22 cellular contexts compared by ENCODE assay signal in the genomic region with DNA sequence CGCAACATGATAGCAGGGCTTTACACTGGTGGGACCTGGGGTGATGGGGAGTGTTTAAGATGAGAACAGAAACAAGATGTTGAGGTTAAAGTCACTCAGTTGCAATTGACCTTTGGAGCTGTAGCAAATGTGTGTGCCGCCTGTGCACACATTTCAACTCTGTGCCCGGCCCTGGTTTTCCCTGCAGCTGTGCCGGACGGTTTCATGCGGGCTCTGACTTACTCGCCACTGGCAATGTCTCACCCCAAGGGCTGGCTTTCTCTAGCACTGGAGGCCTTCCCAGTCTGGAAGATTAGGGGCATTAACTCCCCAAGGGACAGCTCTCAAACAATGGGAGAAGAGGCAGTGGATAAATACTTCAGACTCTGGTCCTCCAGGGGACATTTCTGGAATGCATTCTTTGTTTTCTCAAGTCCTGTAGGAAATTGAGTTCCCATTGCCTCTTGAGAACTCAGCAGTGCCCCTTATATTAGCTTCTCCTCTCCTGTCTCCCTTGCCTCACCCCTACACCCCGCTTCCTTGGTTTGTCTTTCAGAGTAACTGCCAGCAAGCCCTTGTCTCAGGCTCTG.
"Had no signal": no experiment of that assay in that cellular context is flagged by ENCODE, and none has a peak within 500 bp of the region (broad histone marks: within the 10 kb centered on the region; RNA-seq: fewer than 3 reads in every experiment).

No MANE protein-coding gene starts in this region.

- H3K36me3 Mint-ChIP-seq: activated CD8-positive, alpha-beta memory T cell treated with anti-CD3 and anti-CD28 coated beads, Interleukin-2, amount 10 ng/mL, durations not matched to agents 7 days and 5 days; activated naive CD8-positive, alpha-beta T cell; naive B cell; stimulated activated memory B cell treated with anti-CD40 and anti-IgM and Interleukin-4, amounts not matched to agents 10 μg/mL and 1 μg/mL and 100 μg/mL, for 72 hours had no signal

- H3K27me3 Mint-ChIP-seq: activated CD4-positive, alpha-beta memory T cell treated with anti-CD3 and anti-CD28 coated beads, Interleukin-2, amount 10 ng/mL, durations not matched to agents 7 days and 5 days; activated naive CD8-positive, alpha-beta T cell; stimulated activated memory B cell treated with anti-CD40 and anti-IgM and Interleukin-4, amounts not matched to agents 10 μg/mL and 1 μg/mL and 100 μg/mL, for 72 hours had no signal

- H3K4me3 Mint-ChIP-seq: activated CD4-positive, alpha-beta memory T cell treated with anti-CD3 and anti-CD28 coated beads, Interleukin-2, amount 10 ng/mL, durations not matched to agents 7 days and 5 days; activated CD8-positive, alpha-beta memory T cell treated with anti-CD3 and anti-CD28 coated beads, Interleukin-2, amount 10 ng/mL, durations not matched to agents 7 days and 5 days; activated naive CD8-positive, alpha-beta T cell; effector memory CD8-positive, alpha-beta T cell; naive B cell; stimulated activated memory B cell treated with anti-CD40 and anti-IgM and Interleukin-4, amounts not matched to agents 10 μg/mL and 1 μg/mL and 100 μg/mL, for 72 hours had no signal

- H3K27me3 ChIP-seq: cardiac muscle cell, left lung, ovary, spleen, testis had no signal

- H3K27ac ChIP-seq: cardiac muscle cell, epithelial cell of prostate, left lung, ovary, spleen, testis had no signal

- DNase-seq: activated CD4-positive, alpha-beta memory T cell treated with anti-CD3 and anti-CD28 coated beads, Interleukin-2, amount 10 ng/mL, durations not matched to agents 7 days and 5 days; activated CD4-positive, alpha-beta T cell treated with anti-CD3 and anti-CD28 coated beads for 48 hours; activated CD4-positive, CD25-positive, alpha-beta regulatory T cell; activated CD8-positive, alpha-beta memory T cell treated with anti-CD3 and anti-CD28 coated beads, Interleukin-2, amount 10 ng/mL, durations not matched to agents 7 days and 5 days; amniotic stem cell; dermis blood vessel endothelial cell; effector memory CD8-positive, alpha-beta T cell; foreskin fibroblast; hippocampal formation; left lung; mammary epithelial cell; naive B cell; ovary; spleen; stimulated activated CD4-positive, alpha-beta T cell treated with anti-CD3 and anti-CD28 coated beads, Interleukin-4, amount 100 ng/mL, for 4 hours; T1000; testis had no signal

- H3K4me1 ChIP-seq: left lung, spleen, testis had no signal

- H3K9me3 ChIP-seq: left lung, ovary, spleen, testis had no signal

- ATAC-seq: activated CD8-positive, alpha-beta memory T cell treated with anti-CD3 and anti-CD28 coated beads, Interleukin-2, amount 10 ng/mL, durations not matched to agents 7 days and 5 days; effector memory CD8-positive, alpha-beta T cell; left lung; sciatic nerve; stimulated activated memory B cell treated with anti-CD40 and anti-IgM and Interleukin-4, amounts not matched to agents 10 μg/mL and 1 μg/mL and 100 μg/mL, for 72 hours had no signal

- H3K4me3 ChIP-seq: cardiac muscle cell, left lung, ovary, spleen, testis had no signal

- H3K4me1 Mint-ChIP-seq: activated CD4-positive, alpha-beta memory T cell treated with anti-CD3 and anti-CD28 coated beads, Interleukin-2, amount 10 ng/mL, durations not matched to agents 7 days and 5 days; activated CD8-positive, alpha-beta memory T cell treated with anti-CD3 and anti-CD28 coated beads, Interleukin-2, amount 10 ng/mL, durations not matched to agents 7 days and 5 days; naive B cell; stimulated activated memory B cell treated with anti-CD40 and anti-IgM and Interleukin-4, amounts not matched to agents 10 μg/mL and 1 μg/mL and 100 μg/mL, for 72 hours had no signal

- H3K9me3 Mint-ChIP-seq: activated CD4-positive, alpha-beta memory T cell treated with anti-CD3 and anti-CD28 coated beads, Interleukin-2, amount 10 ng/mL, durations not matched to agents 7 days and 5 days; effector memory CD8-positive, alpha-beta T cell; stimulated activated memory B cell treated with anti-CD40 and anti-IgM and Interleukin-4, amounts not matched to agents 10 μg/mL and 1 μg/mL and 100 μg/mL, for 72 hours had no signal

- H3K36me3 ChIP-seq: cardiac muscle cell, left lung, ovary, spleen had no signal

- H3K27ac Mint-ChIP-seq: activated CD4-positive, alpha-beta memory T cell treated with anti-CD3 and anti-CD28 coated beads, Interleukin-2, amount 10 ng/mL, durations not matched to agents 7 days and 5 days; activated CD8-positive, alpha-beta memory T cell treated with anti-CD3 and anti-CD28 coated beads, Interleukin-2, amount 10 ng/mL, durations not matched to agents 7 days and 5 days; activated naive CD8-positive, alpha-beta T cell; effector memory CD8-positive, alpha-beta T cell; stimulated activated memory B cell treated with anti-CD40 and anti-IgM and Interleukin-4, amounts not matched to agents 10 μg/mL and 1 μg/mL and 100 μg/mL, for 72 hours had no signal
